ENCODE assay signal across 8 cellular contexts in genomic region chr10:97612386-97612785, GRCh38. TPM values are rescaled to one million over a fixed set of nuclear protein-coding genes. Genes with fewer than 3 reads are reported as not detected.
A peak's percentile ranks its signal among the peaks of the same experiment; 100 is the strongest.
DNase-seq lines count a peak whose midpoint lies in the region; ATAC-seq, FAIRE-seq and TF ChIP-seq lines count a peak whose summit lies in the region.

No MANE protein-coding gene starts in this region.

- 41 to 42% methylated on average over 2 of the region's 2 CpGs for WGBS in body of pancreas, 2 donors
- 25 to 41% (median 29%) methylated on average over 2 of the region's 2 CpGs for WGBS in ovary, 3 donors

- H3K27ac ChIP-seq in body of pancreas (no peak overlapping the region), kidney (ENCODE audit: low read depth in 2 of 2, low read length in 2 of 2) (no peak overlapping the region), ovary (no peak overlapping the region)

- no peak for TF ChIP-seq EP300 in ovary (IDR thresholded peaks at IDR 0.05)

- no peaks in the 10 kb centered on the region for H3K4me1 ChIP-seq in body of pancreas
- H3K4me1 ChIP-seq in kidney (ENCODE audit: control insufficient read depth in 1 of 2, insufficient read depth in 1 of 2, low read depth in 1 of 2, low read length in 2 of 2) = peaks cover 0 to 5% of the 10 kb centered on the region in 2 donors
- H3K4me1 ChIP-seq in ovary (ENCODE audit: insufficient read depth) = no peaks in the 10 kb centered on the region

- H3K9ac ChIP-seq in kidney (ENCODE audit: low read length in 2 of 2) = no peak overlapping the region

- H3K36me3 ChIP-seq in body of pancreas (replicated peaks in 1 of 2; ENCODE audit: insufficient read depth in 1 of 2, low read depth in 2 of 2) (no peaks in the 10 kb centered on the region), kidney (ENCODE audit: control insufficient read depth in 1 of 2, insufficient read depth in 2 of 2, low read length in 2 of 2) (peaks cover 0 to 5% of the 10 kb centered on the region in 2 donors), ovary (no peaks in the 10 kb centered on the region)

- TF ChIP-seq POLR2A in body of pancreas (IDR thresholded peaks at IDR 0.05) (no peak), ovary (IDR thresholded peaks at IDR 0.05) (no peak)

- intact Hi-C loops in body of pancreas (cut with DNase I) = no loop called here
- intact Hi-C loops in kidney (cut with DNase I) = no loop called here
- intact Hi-C loops in ovary (cut with DNase I) = loop anchor here in 2 of 4 donors (5.0 to 10.0 kb wide), 2 partner anchors 150 to 208 kb away; partner anchors contain the start of gene RRP12 (in 1 of the 2)

- DNase-seq in DMS53 treated with DMSO at 0.1 percent for 48 hours (lab: John Stamatoyannopoulos, UW; ENCODE audit: unreplicated experiment) (peak; percentile 81), Kasumi-1 (lab: John Stamatoyannopoulos, UW) (peak; percentile 35 to 41), body of pancreas (peak in 1 of 4 donors; percentile 19), kidney (no peak), cortex of kidney (lab: John Stamatoyannopoulos, UW) (no peak), ovary (no peak)
- no peak for DNase-seq in stimulated activated naive CD4-positive, alpha-beta T cell (lab: John Stamatoyannopoulos, UW)

- H3K4me3 ChIP-seq in body of pancreas = no peak overlapping the region
- H3K4me3 ChIP-seq in kidney (ENCODE audit: low read length in 2 of 2) = no peak overlapping the region
- H3K4me3 ChIP-seq in ovary = no peak overlapping the region

- FAIRE-seq in kidney (lab: Jason Lieb, UNC) = no peak

- no peaks in the 10 kb centered on the region for H3K9me3 ChIP-seq in body of pancreas
- no peaks in the 10 kb centered on the region for H3K9me3 ChIP-seq in kidney (ENCODE audit: control insufficient read depth in 1 of 2, low read length in 2 of 2)
- no peaks in the 10 kb centered on the region for H3K9me3 ChIP-seq in ovary

- ATAC-seq in body of pancreas = peak; percentile 52
- ATAC-seq in HG03039 (IDR thresholded peaks at IDR 0.05; ENCODE audit: unreplicated experiment) = no peak

- peak in 5 of 7 experiments; percentile 18 to 49 (median 38) for TF ChIP-seq CTCF in body of pancreas (IDR thresholded peaks at IDR 0.05)
- peak; percentile 57 for TF ChIP-seq CTCF in kidney (IDR thresholded peaks at IDR 0.05; ENCODE audit: borderline replicate concordance, extremely low read depth, insufficient read depth)
- TF ChIP-seq CTCF in ovary (IDR thresholded peaks at IDR 0.05) = peak in 1 of 3 donors; percentile 15

- H3K27me3 ChIP-seq in body of pancreas = no peaks in the 10 kb centered on the region
- H3K27me3 ChIP-seq in ovary = no peaks in the 10 kb centered on the region

RNA-seq across cellular contexts. Expression of gene MORN4, which starts 20.9 kb away (rescaled TPM):
- 1 to 10 TPM; 4.9 to 8.3 TPM for total RNA-seq in body of pancreas
- 9.1 TPM for total RNA-seq in kidney
- polyA plus RNA-seq in kidney (ENCODE audit: insufficient read depth, low read depth, low replicate concordance) = 21.2 TPM
- 10 to 100 TPM in 4 of 7 donors, 1 to 10 TPM in 3; 6.6 to 17.7 (median 12.9) TPM for total RNA-seq in ovary
- polyA plus RNA-seq in ovary = 10 to 100 TPM; 10.9 to 11.5 TPM

RNA-seq across cellular contexts. Expression of gene C10orf62, which starts 22.9 kb away (rescaled TPM):
- 1 to 10 TPM in 1 of 2 donors, not detected in 1; 1.3 TPM for total RNA-seq in body of pancreas
- total RNA-seq in kidney = 1.6 TPM
- 0.77 TPM for polyA plus RNA-seq in kidney (ENCODE audit: insufficient read depth, low read depth, low replicate concordance)
- under 1 TPM in 1 of 7 donors, not detected in 6; 0.48 TPM for total RNA-seq in ovary
- polyA plus RNA-seq in ovary = not detected

RNA-seq across cellular contexts. Expression of gene PI4K2A, which starts 28.1 kb away (rescaled TPM):
- 1 to 10 TPM; 3.6 to 5.7 TPM for total RNA-seq in body of pancreas
- total RNA-seq in kidney = 14.2 TPM
- polyA plus RNA-seq in kidney (ENCODE audit: insufficient read depth, low read depth, low replicate concordance) = 17.3 TPM
- 10 to 100 TPM; 11.0 to 18.0 (median 12.6) TPM for total RNA-seq in ovary
- 10 to 100 TPM; 10.8 to 23.8 TPM for polyA plus RNA-seq in ovary

RNA-seq across cellular contexts. Expression of gene HOGA1, which starts 28.2 kb away (rescaled TPM):
- total RNA-seq in body of pancreas = 10 to 100 TPM in 1 of 2 donors, 1 to 10 TPM in 1; 7.3 to 16.3 TPM
- 28.8 TPM for total RNA-seq in kidney
- polyA plus RNA-seq in kidney (ENCODE audit: insufficient read depth, low read depth, low replicate concordance) = 100 TPM
- under 1 TPM in 5 of 7 donors, not detected in 2; 0.12 to 0.80 (median 0.23) TPM for total RNA-seq in ovary
- polyA plus RNA-seq in ovary = under 1 TPM; 0.05 to 0.60 TPM

RNA-seq across cellular contexts. Expression of gene ANKRD2, which starts 39.8 kb away (rescaled TPM):
- not detected for total RNA-seq in body of pancreas
- 3.6 TPM for total RNA-seq in kidney
- polyA plus RNA-seq in kidney (ENCODE audit: insufficient read depth, low read depth, low replicate concordance) = 10.0 TPM
- under 1 TPM in 3 of 7 donors, not detected in 4; 0.37 to 0.46 (median 0.40) TPM for total RNA-seq in ovary
- under 1 TPM; 0.11 to 0.17 TPM for polyA plus RNA-seq in ovary

Comparison
In these comparisons a context has a peak if more than half of its experiments do, and no peak if none do; other contexts are left out.
1. DNase-seq: peak in DMS53 treated with DMSO at 0.1 percent for 48 hours (single experiment) and Kasumi-1 (2 of 2); none in kidney (single experiment), cortex of kidney (single experiment), ovary (0 of 5) and stimulated activated naive CD4-positive, alpha-beta T cell (0 of 6).